ENCODE assay signal across 1 cellular context in the genomic region with DNA sequence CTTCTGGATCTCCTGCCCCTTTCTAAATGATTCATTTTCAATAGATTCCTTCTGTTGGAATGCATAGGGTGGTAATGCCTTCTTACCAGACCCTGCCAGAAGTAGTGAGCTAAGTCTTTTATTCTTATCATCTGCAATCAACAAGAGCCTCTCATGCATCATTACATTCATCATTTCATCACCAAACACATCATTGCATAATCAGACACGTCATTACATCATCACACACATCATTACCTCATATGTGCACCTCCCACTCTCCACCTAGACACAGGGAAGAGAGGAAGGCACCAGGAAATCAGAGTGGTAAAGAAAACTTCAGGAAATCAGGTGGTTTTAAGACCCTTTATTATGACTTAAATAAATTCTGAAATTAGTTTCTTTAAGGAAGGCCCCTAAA.
TF ChIP-seq lines count a peak whose summit lies in the region.

No MANE protein-coding gene starts in this region.

TF ChIP-seq in HEK293, 187 proteins besides CTCF, POLR2A, EP300 and RAD21 (continued from another document):
- TF ChIP-seq ZNF629 (tag by site-specific recombination; IDR thresholded peaks at IDR 0.05) = 0 out of 2 replicates have a peak, but pooled peaks have one; percentile 14
